1 cellular context compared by ENCODE assay signal in the genomic region with DNA sequence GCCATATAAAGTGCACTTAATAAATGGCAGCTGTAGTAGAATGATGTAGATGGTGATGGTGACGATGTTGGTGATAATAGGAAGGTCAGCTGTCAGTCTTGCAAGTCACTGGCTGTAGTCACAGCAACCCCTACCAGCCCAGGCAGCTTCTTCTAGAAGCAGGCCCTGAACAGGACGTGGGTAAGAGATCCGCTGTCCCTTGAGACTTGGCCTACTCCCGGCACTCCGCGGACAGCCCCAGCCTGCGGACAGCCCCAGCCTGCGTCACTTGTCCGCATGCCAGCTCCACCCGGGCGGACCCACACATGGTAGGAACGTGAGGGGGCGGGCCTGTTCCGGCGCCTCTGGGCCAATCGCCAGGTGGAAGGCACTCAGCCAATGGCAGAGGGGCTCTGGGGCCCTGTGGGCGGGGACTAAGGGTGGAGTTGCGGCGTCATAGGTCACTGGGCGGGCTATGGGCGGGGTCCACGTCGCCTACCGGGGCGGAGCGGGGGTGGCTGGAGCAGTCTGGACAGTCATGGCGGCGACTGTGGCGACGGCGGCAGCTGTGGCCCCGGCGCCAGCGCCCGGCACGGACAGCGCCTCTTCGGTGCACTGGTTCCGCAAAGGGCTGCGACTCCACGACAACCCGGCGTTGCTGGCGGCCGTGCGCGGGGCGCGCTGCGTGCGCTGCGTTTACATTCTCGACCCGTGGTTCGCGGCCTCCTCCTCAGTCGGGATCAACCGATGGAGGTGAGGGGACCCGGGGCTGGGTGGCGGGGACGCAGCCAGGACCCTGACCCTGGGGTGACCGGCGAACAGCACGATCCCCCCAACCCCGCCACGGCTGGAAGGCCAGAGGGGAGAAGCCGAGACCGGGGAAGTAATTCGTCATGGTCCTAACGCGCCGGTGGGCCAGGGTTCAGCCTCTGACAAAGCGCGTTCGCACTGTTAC.
TF ChIP-seq lines count a peak whose summit lies in the region.

A gene (plus strand): TSS at position 502 of the 934 bp plus-strand sequence. CDS start 16 bp downstream, at position 518.

TF ChIP-seq in GM12878, 131 proteins besides CTCF, POLR2A, EP300 and RAD21 (continued from another document and continues in another):
- TF ChIP-seq BCL11A (IDR thresholded peaks at IDR 0.05; ENCODE audit: low read depth, low read length) = no peak
- TF ChIP-seq ESRRA (IDR thresholded peaks at IDR 0.05; ENCODE audit: low read length) = no peak
- TF ChIP-seq BMI1 (IDR thresholded peaks at IDR 0.05; ENCODE audit: borderline replicate concordance) = peak; percentile 89
- TF ChIP-seq, protein P1, sequence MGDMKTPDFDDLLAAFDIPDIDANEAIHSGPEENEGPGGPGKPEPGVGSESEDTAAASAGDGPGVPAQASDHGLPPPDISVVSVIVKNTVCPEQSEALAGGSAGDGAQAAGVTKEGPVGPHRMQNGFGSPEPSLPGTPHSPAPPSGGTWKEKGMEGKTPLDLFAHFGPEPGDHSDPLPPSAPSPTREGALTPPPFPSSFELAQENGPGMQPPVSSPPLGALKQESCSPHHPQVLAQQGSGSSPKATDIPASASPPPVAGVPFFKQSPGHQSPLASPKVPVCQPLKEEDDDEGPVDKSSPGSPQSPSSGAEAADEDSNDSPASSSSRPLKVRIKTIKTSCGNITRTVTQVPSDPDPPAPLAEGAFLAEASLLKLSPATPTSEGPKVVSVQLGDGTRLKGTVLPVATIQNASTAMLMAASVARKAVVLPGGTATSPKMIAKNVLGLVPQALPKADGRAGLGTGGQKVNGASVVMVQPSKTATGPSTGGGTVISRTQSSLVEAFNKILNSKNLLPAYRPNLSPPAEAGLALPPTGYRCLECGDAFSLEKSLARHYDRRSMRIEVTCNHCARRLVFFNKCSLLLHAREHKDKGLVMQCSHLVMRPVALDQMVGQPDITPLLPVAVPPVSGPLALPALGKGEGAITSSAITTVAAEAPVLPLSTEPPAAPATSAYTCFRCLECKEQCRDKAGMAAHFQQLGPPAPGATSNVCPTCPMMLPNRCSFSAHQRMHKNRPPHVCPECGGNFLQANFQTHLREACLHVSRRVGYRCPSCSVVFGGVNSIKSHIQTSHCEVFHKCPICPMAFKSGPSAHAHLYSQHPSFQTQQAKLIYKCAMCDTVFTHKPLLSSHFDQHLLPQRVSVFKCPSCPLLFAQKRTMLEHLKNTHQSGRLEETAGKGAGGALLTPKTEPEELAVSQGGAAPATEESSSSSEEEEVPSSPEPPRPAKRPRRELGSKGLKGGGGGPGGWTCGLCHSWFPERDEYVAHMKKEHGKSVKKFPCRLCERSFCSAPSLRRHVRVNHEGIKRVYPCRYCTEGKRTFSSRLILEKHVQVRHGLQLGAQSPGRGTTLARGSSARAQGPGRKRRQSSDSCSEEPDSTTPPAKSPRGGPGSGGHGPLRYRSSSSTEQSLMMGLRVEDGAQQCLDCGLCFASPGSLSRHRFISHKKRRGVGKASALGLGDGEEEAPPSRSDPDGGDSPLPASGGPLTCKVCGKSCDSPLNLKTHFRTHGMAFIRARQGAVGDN (IDR thresholded peaks at IDR 0.05) = peak; percentile 58; the same call in 1 of the 2 replicates
- TF ChIP-seq, protein P2, sequence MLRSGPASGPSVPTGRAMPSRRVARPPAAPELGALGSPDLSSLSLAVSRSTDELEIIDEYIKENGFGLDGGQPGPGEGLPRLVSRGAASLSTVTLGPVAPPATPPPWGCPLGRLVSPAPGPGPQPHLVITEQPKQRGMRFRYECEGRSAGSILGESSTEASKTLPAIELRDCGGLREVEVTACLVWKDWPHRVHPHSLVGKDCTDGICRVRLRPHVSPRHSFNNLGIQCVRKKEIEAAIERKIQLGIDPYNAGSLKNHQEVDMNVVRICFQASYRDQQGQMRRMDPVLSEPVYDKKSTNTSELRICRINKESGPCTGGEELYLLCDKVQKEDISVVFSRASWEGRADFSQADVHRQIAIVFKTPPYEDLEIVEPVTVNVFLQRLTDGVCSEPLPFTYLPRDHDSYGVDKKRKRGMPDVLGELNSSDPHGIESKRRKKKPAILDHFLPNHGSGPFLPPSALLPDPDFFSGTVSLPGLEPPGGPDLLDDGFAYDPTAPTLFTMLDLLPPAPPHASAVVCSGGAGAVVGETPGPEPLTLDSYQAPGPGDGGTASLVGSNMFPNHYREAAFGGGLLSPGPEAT (IDR thresholded peaks at IDR 0.05; ENCODE audit: low read depth) = peak; percentile 64; the same call in 1 of the 2 replicates
- peak; percentile 73; the same call in 1 of the 2 replicates for TF ChIP-seq RFX5 (IDR thresholded peaks at IDR 0.05; ENCODE audit: low read depth, low read length)
- 0 out of 2 replicates have a peak, but pooled peaks have one; percentile 25 for TF ChIP-seq RCOR1 (conservative IDR thresholded peaks at IDR 0.05; ENCODE audit: low read depth, low read length)
- no peak for TF ChIP-seq ZNF384 (IDR thresholded peaks at IDR 0.05; ENCODE audit: borderline replicate concordance, low read depth, low read length)
- TF ChIP-seq, protein P3, sequence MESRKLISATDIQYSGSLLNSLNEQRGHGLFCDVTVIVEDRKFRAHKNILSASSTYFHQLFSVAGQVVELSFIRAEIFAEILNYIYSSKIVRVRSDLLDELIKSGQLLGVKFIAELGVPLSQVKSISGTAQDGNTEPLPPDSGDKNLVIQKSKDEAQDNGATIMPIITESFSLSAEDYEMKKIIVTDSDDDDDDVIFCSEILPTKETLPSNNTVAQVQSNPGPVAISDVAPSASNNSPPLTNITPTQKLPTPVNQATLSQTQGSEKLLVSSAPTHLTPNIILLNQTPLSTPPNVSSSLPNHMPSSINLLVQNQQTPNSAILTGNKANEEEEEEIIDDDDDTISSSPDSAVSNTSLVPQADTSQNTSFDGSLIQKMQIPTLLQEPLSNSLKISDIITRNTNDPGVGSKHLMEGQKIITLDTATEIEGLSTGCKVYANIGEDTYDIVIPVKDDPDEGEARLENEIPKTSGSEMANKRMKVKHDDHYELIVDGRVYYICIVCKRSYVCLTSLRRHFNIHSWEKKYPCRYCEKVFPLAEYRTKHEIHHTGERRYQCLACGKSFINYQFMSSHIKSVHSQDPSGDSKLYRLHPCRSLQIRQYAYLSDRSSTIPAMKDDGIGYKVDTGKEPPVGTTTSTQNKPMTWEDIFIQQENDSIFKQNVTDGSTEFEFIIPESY (IDR thresholded peaks at IDR 0.05) = no peak
- TF ChIP-seq, protein P4, sequence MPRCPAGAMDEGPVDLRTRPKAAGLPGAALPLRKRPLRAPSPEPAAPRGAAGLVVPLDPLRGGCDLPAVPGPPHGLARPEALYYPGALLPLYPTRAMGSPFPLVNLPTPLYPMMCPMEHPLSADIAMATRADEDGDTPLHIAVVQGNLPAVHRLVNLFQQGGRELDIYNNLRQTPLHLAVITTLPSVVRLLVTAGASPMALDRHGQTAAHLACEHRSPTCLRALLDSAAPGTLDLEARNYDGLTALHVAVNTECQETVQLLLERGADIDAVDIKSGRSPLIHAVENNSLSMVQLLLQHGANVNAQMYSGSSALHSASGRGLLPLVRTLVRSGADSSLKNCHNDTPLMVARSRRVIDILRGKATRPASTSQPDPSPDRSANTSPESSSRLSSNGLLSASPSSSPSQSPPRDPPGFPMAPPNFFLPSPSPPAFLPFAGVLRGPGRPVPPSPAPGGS (IDR thresholded peaks at IDR 0.05; ENCODE audit: borderline replicate concordance, insufficient read depth, low read depth, low read length, poor library complexity, severe bottlenecking) = no peak
- TF ChIP-seq, protein P5, sequence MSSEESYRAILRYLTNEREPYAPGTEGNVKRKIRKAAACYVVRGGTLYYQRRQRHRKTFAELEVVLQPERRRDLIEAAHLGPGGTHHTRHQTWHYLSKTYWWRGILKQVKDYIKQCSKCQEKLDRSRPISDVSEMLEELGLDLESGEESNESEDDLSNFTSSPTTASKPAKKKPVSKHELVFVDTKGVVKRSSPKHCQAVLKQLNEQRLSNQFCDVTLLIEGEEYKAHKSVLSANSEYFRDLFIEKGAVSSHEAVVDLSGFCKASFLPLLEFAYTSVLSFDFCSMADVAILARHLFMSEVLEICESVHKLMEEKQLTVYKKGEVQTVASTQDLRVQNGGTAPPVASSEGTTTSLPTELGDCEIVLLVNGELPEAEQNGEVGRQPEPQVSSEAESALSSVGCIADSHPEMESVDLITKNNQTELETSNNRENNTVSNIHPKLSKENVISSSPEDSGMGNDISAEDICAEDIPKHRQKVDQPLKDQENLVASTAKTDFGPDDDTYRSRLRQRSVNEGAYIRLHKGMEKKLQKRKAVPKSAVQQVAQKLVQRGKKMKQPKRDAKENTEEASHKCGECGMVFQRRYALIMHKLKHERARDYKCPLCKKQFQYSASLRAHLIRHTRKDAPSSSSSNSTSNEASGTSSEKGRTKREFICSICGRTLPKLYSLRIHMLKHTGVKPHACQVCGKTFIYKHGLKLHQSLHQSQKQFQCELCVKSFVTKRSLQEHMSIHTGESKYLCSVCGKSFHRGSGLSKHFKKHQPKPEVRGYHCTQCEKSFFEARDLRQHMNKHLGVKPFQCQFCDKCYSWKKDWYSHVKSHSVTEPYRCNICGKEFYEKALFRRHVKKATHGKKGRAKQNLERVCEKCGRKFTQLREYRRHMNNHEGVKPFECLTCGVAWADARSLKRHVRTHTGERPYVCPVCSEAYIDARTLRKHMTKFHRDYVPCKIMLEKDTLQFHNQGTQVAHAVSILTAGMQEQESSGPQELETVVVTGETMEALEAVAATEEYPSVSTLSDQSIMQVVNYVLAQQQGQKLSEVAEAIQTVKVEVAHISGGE (CRISPR knock-in tag; IDR thresholded peaks at IDR 0.05) = no peak
- 0 out of 2 replicates have a peak, but pooled peaks have one; percentile 20 for TF ChIP-seq TCF12 (IDR thresholded peaks at IDR 0.05; ENCODE audit: low read depth, low read length)
- no peak for TF ChIP-seq EZH2 (IDR thresholded peaks at IDR 0.05; ENCODE audit: borderline replicate concordance, control insufficient read depth, low read depth, low read length)
- TF ChIP-seq, protein P6, sequence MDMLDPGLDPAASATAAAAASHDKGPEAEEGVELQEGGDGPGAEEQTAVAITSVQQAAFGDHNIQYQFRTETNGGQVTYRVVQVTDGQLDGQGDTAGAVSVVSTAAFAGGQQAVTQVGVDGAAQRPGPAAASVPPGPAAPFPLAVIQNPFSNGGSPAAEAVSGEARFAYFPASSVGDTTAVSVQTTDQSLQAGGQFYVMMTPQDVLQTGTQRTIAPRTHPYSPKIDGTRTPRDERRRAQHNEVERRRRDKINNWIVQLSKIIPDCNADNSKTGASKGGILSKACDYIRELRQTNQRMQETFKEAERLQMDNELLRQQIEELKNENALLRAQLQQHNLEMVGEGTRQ (IDR thresholded peaks at IDR 0.05; ENCODE audit: borderline replicate concordance, low read depth, low read length) = no peak; the same call in 1 of the 2 replicates
- no peak for TF ChIP-seq ZZZ3 (IDR thresholded peaks at IDR 0.05; ENCODE audit: control insufficient read depth, insufficient read length, low read depth)
- peak; percentile 18; the same call in 1 of the 2 replicates for TF ChIP-seq RB1 (IDR thresholded peaks at IDR 0.05; ENCODE audit: borderline replicate concordance)
- TF ChIP-seq NR2C1 (IDR thresholded peaks at IDR 0.05) = peak; percentile 87
- TF ChIP-seq WRNIP1 (IDR thresholded peaks at IDR 0.05; ENCODE audit: borderline replicate concordance, low read depth, low read length) = no peak
- TF ChIP-seq NFXL1 (IDR thresholded peaks at IDR 0.05; ENCODE audit: borderline replicate concordance) = no peak
- TF ChIP-seq, protein P7, sequence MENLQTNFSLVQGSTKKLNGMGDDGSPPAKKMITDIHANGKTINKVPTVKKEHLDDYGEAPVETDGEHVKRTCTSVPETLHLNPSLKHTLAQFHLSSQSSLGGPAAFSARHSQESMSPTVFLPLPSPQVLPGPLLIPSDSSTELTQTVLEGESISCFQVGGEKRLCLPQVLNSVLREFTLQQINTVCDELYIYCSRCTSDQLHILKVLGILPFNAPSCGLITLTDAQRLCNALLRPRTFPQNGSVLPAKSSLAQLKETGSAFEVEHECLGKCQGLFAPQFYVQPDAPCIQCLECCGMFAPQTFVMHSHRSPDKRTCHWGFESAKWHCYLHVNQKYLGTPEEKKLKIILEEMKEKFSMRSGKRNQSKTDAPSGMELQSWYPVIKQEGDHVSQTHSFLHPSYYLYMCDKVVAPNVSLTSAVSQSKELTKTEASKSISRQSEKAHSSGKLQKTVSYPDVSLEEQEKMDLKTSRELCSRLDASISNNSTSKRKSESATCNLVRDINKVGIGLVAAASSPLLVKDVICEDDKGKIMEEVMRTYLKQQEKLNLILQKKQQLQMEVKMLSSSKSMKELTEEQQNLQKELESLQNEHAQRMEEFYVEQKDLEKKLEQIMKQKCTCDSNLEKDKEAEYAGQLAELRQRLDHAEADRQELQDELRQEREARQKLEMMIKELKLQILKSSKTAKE (IDR thresholded peaks at IDR 0.05; ENCODE audit: low read depth, poor library complexity, severe bottlenecking) = no peak
- peak; percentile 32; the same call in 1 of the 2 replicates for TF ChIP-seq MTA2 (IDR thresholded peaks at IDR 0.05; ENCODE audit: low read depth)
- 0 out of 4 replicates have a peak, but pooled peaks of 1 of the 2 experiments have one; percentile 39 for TF ChIP-seq SRF (IDR thresholded peaks at IDR 0.05; ENCODE audit: low read depth in 2 of 2, low read length in 2 of 2)
- peak; percentile 39 for TF ChIP-seq KLF5 (IDR thresholded peaks at IDR 0.05; ENCODE audit: partially characterized antibody)
- TF ChIP-seq STAT3 (IDR thresholded peaks at IDR 0.05; ENCODE audit: low read depth, low read length) = no peak
- no peak for TF ChIP-seq MYB (IDR thresholded peaks at IDR 0.05; ENCODE audit: borderline replicate concordance, low read depth, low read length)
- TF ChIP-seq, protein P8, sequence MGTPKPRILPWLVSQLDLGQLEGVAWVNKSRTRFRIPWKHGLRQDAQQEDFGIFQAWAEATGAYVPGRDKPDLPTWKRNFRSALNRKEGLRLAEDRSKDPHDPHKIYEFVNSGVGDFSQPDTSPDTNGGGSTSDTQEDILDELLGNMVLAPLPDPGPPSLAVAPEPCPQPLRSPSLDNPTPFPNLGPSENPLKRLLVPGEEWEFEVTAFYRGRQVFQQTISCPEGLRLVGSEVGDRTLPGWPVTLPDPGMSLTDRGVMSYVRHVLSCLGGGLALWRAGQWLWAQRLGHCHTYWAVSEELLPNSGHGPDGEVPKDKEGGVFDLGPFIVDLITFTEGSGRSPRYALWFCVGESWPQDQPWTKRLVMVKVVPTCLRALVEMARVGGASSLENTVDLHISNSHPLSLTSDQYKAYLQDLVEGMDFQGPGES (IDR thresholded peaks at IDR 0.05) = no peak
- TF ChIP-seq KDM1A (IDR thresholded peaks at IDR 0.05; ENCODE audit: borderline replicate concordance) = no peak
- TF ChIP-seq, protein P9, sequence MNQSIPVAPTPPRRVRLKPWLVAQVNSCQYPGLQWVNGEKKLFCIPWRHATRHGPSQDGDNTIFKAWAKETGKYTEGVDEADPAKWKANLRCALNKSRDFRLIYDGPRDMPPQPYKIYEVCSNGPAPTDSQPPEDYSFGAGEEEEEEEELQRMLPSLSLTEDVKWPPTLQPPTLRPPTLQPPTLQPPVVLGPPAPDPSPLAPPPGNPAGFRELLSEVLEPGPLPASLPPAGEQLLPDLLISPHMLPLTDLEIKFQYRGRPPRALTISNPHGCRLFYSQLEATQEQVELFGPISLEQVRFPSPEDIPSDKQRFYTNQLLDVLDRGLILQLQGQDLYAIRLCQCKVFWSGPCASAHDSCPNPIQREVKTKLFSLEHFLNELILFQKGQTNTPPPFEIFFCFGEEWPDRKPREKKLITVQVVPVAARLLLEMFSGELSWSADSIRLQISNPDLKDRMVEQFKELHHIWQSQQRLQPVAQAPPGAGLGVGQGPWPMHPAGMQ (IDR thresholded peaks at IDR 0.05; ENCODE audit: borderline replicate concordance) = no peak
- TF ChIP-seq CREB1 (IDR thresholded peaks at IDR 0.05; ENCODE audit: low read depth) = peak; percentile 86
